In genomic region chr3:48556796-48557626, GRCh38 we compare ENCODE assay signal across 8 cellular contexts. TPM values are rescaled to one million over a fixed set of nuclear protein-coding genes. Genes with fewer than 3 reads are reported as not detected.
DNase-seq lines count a peak whose midpoint lies in the region; ATAC-seq and TF ChIP-seq lines count a peak whose summit lies in the region.

Gene PFKFB4 (minus strand): TSS chr3:48556803. CDS start chr3:48556777, 26 bp downstream.

- H3K4me1 ChIP-seq in mucosa of descending colon (ENCODE audit: low read depth), result peaks cover 30% of the 10 kb centered on the region

- no peaks in the 10 kb centered on the region for H3K9me3 Mint-ChIP-seq in IgD-negative memory B cell

- ATAC-seq in GM21576 (IDR thresholded peaks at IDR 0.05; ENCODE audit: unreplicated experiment), result peak; percentile 87
- ATAC-seq in mucosa of descending colon, result peak; percentile 90

- H3K36me3 Mint-ChIP-seq in IgD-negative memory B cell, result no peaks in the 10 kb centered on the region

- peaks cover 14 to 22% (median 15%) of the 10 kb centered on the region in 3 donors for H3K4me1 Mint-ChIP-seq in IgD-negative memory B cell

- no peak for TF ChIP-seq CTCF in mucosa of descending colon (IDR thresholded peaks at IDR 0.05)

- DNase-seq in DMS153 treated with DMSO at 0.1 percent for 48 hours (lab: John Stamatoyannopoulos, UW; ENCODE audit: unreplicated experiment) (peak; percentile 84), OCI-M1 (lab: John Stamatoyannopoulos, UW) (peak; percentile 99), activated T-cell treated with anti-CD3 and anti-CD28 coated beads for 48 hours (ENCODE audit: low read depth) (peak; percentile 100), epithelial cell of prostate (ENCODE audit: low read depth, low spot score) (peak; percentile 96), mucosa of descending colon (peak; percentile 99 to 100 (median 100))
- peak; percentile 98 for DNase-seq in stimulated activated CD8-positive, alpha-beta memory T cell treated with anti-CD3 and anti-CD28 coated beads, Interleukin-4, amount 100 ng/mL, for 1 hour (ENCODE audit: low read depth in 2 of 2, low spot score in 1 of 2)

- H3K27ac ChIP-seq in epithelial cell of prostate, result peak within 1 kb of the TSS; percentile 54

- peaks cover 3% of the 10 kb centered on the region for H3K36me3 ChIP-seq in mucosa of descending colon (ENCODE audit: low read depth)

- intact Hi-C loops in mucosa of descending colon (cut with DNase I, micrococcal nuclease), result loop anchor here in 1 of 2 donors (10.0 kb wide), 1 partner anchor 282 kb away; no protein-coding TSS in a partner anchor

- H3K27ac Mint-ChIP-seq in IgD-negative memory B cell, result peak within 1 kb of the TSS; percentile 51 to 93 (median 87)

- H3K4me3 Mint-ChIP-seq in IgD-negative memory B cell, result peak within 1 kb of the TSS; percentile 79 to 97 (median 90)

- H3K9me3 ChIP-seq in mucosa of descending colon, result no peaks in the 10 kb centered on the region

- no peaks in the 10 kb centered on the region for H3K27me3 Mint-ChIP-seq in IgD-negative memory B cell

- peak within 1 kb of the TSS; percentile 11 for H3K4me3 ChIP-seq in mucosa of descending colon

RNA-seq across cellular contexts. Expression of gene PFKFB4, which starts in this region (rescaled TPM):
- polyA plus RNA-seq in IgD-negative memory B cell, result 1.5 TPM
- total RNA-seq in mucosa of descending colon, result 10 to 100 TPM in 2 of 3 donors, 1 to 10 TPM in 1; 4.4 to 14.2 (median 10.8) TPM

Comparison
In these comparisons a context has a peak if more than half of its experiments do, and no peak if none do; other contexts are left out.
1. Peak in every context shown above with its lines: DNase-seq, ATAC-seq, H3K4me3 ChIP-seq and H3K27ac ChIP-seq.